11 cellular contexts compared by ENCODE assay signal in the genomic region with DNA sequence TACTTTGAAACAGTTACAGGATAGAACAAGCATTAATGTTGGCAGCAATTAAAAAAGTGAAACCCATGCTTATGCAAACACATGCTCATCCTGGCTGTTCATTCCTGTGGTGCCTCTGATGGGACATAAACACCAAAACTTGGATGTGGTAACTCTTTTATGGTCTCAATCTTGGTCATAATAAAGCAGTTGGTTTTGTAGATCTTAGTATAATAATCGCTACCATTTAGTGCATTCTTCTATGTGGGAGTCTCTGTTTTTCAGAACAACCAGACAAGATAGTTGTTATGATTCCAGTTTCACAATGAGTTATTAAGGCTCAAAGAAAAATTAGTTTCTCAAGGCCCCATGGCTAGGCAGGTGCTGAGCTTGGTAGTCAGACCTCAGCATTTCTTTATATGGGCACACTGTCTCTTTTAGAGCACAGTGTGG.
DNase-seq lines count a peak whose midpoint lies in the region; ATAC-seq and TF ChIP-seq lines count a peak whose summit lies in the region.
"Had no signal": no experiment of that assay in that cellular context is flagged by ENCODE, and none has a peak within 500 bp of the region (broad histone marks: within the 10 kb centered on the region; RNA-seq: fewer than 3 reads in every experiment).

No MANE protein-coding gene starts in this region.

- H3K27ac Mint-ChIP-seq in immature natural killer cell: peak overlapping the region; percentile 15 to 85 (median 78)
- H3K27ac Mint-ChIP-seq in nephron progenitor cell: no peak overlapping the region
- H3K27ac Mint-ChIP-seq in endothelial cell (ENCODE audit: unreplicated experiment): no peak overlapping the region

- DNase-seq in NCI-H748 (lab: John Stamatoyannopoulos, UW; ENCODE audit: unreplicated experiment): peak; percentile 4
- DNase-seq in NCI-H748 treated with DMSO at 0.1 percent for 48 hours (lab: John Stamatoyannopoulos, UW): no peak
- no peak for DNase-seq in immature natural killer cell
- DNase-seq in nephron progenitor cell: no peak
- no peak for DNase-seq in Right ventricle myocardium superior
- DNase-seq in endothelial cell (ENCODE audit: low spot score): no peak
- DNase-seq: 8988T; effector memory CD4-positive, alpha-beta T cell; occipital lobe had no signal

- H3K9me3 Mint-ChIP-seq in immature natural killer cell (no peaks in the 10 kb centered on the region), nephron progenitor cell (peaks cover 18% of the 10 kb centered on the region), endothelial cell (ENCODE audit: unreplicated experiment) (no peaks in the 10 kb centered on the region)

- H3K4me1 Mint-ChIP-seq in immature natural killer cell: peaks cover 20 to 41% of the 10 kb centered on the region in 2 donors
- H3K4me1 Mint-ChIP-seq in nephron progenitor cell: peaks cover 17% of the 10 kb centered on the region
- peaks cover 22% of the 10 kb centered on the region for H3K4me1 Mint-ChIP-seq in endothelial cell (ENCODE audit: unreplicated experiment)

- intact Hi-C loops in Right ventricle myocardium superior (cut with DNase I): no loop called here

- peak; percentile 91 for ATAC-seq in GM21576 (IDR thresholded peaks at IDR 0.05; ENCODE audit: unreplicated experiment)
- peak; percentile 82 for ATAC-seq in HG03558 (IDR thresholded peaks at IDR 0.05; ENCODE audit: extremely low read depth, unreplicated experiment)
- ATAC-seq in Right ventricle myocardium superior (ENCODE audit: poor library complexity): no peak

- H3K36me3 Mint-ChIP-seq in immature natural killer cell: peaks cover 11 to 53% (median 27%) of the 10 kb centered on the region in 3 donors
- H3K36me3 Mint-ChIP-seq in nephron progenitor cell (ENCODE audit: low read depth): peaks cover 63% of the 10 kb centered on the region
- H3K36me3 Mint-ChIP-seq in endothelial cell (ENCODE audit: low read depth, unreplicated experiment): peaks cover 29% of the 10 kb centered on the region

- H3K27me3 Mint-ChIP-seq in immature natural killer cell (ENCODE audit: low read depth in 3 of 3): peaks cover 0 to 8% (median 6%) of the 10 kb centered on the region in 3 donors
- no peaks in the 10 kb centered on the region for H3K27me3 Mint-ChIP-seq in nephron progenitor cell (ENCODE audit: low read depth, poor library complexity)
- no peaks in the 10 kb centered on the region for H3K27me3 Mint-ChIP-seq in endothelial cell (ENCODE audit: unreplicated experiment)

- H3K4me3 Mint-ChIP-seq in immature natural killer cell (no peak overlapping the region), nephron progenitor cell (no peak overlapping the region), endothelial cell (ENCODE audit: unreplicated experiment) (no peak overlapping the region)

- no peak for TF ChIP-seq CTCF in nephron progenitor cell (IDR thresholded peaks at IDR 0.05)
- no peak for TF ChIP-seq CTCF in endothelial cell (IDR thresholded peaks at IDR 0.05; ENCODE audit: unreplicated experiment)

Comparison
In these comparisons a context has a peak if more than half of its experiments do, and no peak if none do; other contexts are left out.
1. H3K27ac Mint-ChIP-seq: peak in immature natural killer cell (6 of 6); none in nephron progenitor cell (single experiment) and endothelial cell (single experiment).